Comparison of ENCODE assay signal across 28 cellular contexts in the genomic region with DNA sequence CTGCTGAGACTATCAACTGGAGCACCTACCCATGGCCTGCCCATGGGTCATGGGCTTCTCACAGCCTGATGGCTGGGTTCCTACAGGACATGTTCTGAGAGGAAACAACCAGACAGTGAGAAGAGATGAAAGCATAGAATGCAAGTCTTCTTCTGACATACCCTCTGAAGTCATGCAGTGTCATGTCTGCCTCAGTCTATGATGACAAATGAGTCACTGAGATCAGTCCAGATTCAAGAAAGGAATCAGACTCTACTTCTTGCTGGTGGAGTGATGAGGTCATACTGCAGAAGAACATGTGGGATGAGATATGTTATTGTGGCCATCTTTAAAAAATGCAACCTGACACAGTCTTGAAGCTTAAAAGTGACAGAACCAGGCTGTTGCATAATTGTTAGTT.
DNase-seq lines count a peak whose midpoint lies in the region; ATAC-seq, FAIRE-seq and TF ChIP-seq lines count a peak whose summit lies in the region.
"Had no signal": no experiment of that assay in that cellular context is flagged by ENCODE, and none has a peak within 500 bp of the region (broad histone marks: within the 10 kb centered on the region; RNA-seq: fewer than 3 reads in every experiment).

No MANE protein-coding gene starts in this region.

- H3K36me3 Mint-ChIP-seq in T-helper 17 cell (ENCODE audit: low read depth) = no peaks in the 10 kb centered on the region
- H3K36me3 Mint-ChIP-seq: brain; CD14-positive monocyte; mesothelial cell of epicardium; naive thymus-derived CD4-positive, alpha-beta T cell had no signal

- DNase-seq in HCEC 1CT (peak; percentile 57), RCC 7860 (ENCODE audit: low spot score) (peak; percentile 42), myocyte (ENCODE audit: low read depth) (peak; percentile 10), GM12892 (ENCODE audit: insufficient read length) (no peak), T-helper 17 cell (no peak), SW480 (ENCODE audit: low spot score) (no peak)
- DNase-seq: activated CD4-positive, alpha-beta T cell treated with anti-CD3 and anti-CD28 coated beads for 4 hours; activated CD8-positive, alpha-beta memory T cell treated with anti-CD3 and anti-CD28 coated beads for 24 hours; activated gamma-delta T cell; activated T-cell treated with anti-CD3 and anti-CD28 coated beads, Interleukin-2, amount 50 U/mL, for 1 hour; DMS79 treated with DMSO at 0.1 percent for 48 hours; effector CD4-positive, alpha-beta T cell; left ventricle myocardium superior; naive thymus-derived CD4-positive, alpha-beta T cell; NCI-H1105 treated with DMSO at 0.1 percent for 48 hours; NCI-H2029 treated with DMSO at 0.1 percent for 48 hours; NCI-H774; nucleus accumbens; psoas muscle; stimulated activated CD4-positive, alpha-beta T cell treated with anti-CD3 and anti-CD28 coated beads, Interleukin-15, amount 100 ng/mL, for 24 hours; stimulated activated naive CD4-positive, alpha-beta T cell had no signal

- peaks cover 30% of the 10 kb centered on the region for H3K27me3 Mint-ChIP-seq in T-helper 17 cell
- H3K27me3 Mint-ChIP-seq: brain had no signal

- ATAC-seq in esophagus mucosa (peak; percentile 62), T-helper 17 cell (no peak)
- ATAC-seq: left ventricle myocardium superior; naive thymus-derived CD4-positive, alpha-beta T cell; psoas muscle had no signal

- TF ChIP-seq POLR2A in GM12892 (IDR thresholded peaks at IDR 0.05; ENCODE audit: low read depth, low read length) = no peak

- no peaks in the 10 kb centered on the region for H3K9me3 ChIP-seq in T-helper 17 cell (ENCODE audit: control insufficient read depth, low read length, poor library complexity, severe bottlenecking)
- H3K9me3 ChIP-seq: esophagus muscularis mucosa, psoas muscle, suprapubic skin had no signal

- H3K4me3 Mint-ChIP-seq in T-helper 17 cell = no peak overlapping the region
- H3K4me3 Mint-ChIP-seq: brain; CD14-positive monocyte; mesothelial cell of epicardium; naive thymus-derived CD4-positive, alpha-beta T cell had no signal

- no peaks in the 10 kb centered on the region for H3K4me1 Mint-ChIP-seq in T-helper 17 cell
- H3K4me1 Mint-ChIP-seq: brain; CD14-positive monocyte; naive thymus-derived CD4-positive, alpha-beta T cell had no signal

- H3K27ac Mint-ChIP-seq in T-helper 17 cell = no peak overlapping the region
- H3K27ac Mint-ChIP-seq: brain; mesothelial cell of epicardium; naive thymus-derived CD4-positive, alpha-beta T cell had no signal

- no peak for FAIRE-seq in RCC 7860 (lab: Jason Lieb, UNC)
- no peak for FAIRE-seq in GM12892 (lab: Jason Lieb, UNC)
- FAIRE-seq: islet of Langerhans had no signal

Comparison
In these comparisons a context has a peak if more than half of its experiments do, and no peak if none do; other contexts are left out.
1. DNase-seq: peak in HCEC 1CT (single experiment), RCC 7860 (single experiment) and myocyte (single experiment); none in GM12892 (single experiment), T-helper 17 cell (0 of 3) and SW480 (single experiment).